ENCODE assay signal across 8 cellular contexts in the genomic region with DNA sequence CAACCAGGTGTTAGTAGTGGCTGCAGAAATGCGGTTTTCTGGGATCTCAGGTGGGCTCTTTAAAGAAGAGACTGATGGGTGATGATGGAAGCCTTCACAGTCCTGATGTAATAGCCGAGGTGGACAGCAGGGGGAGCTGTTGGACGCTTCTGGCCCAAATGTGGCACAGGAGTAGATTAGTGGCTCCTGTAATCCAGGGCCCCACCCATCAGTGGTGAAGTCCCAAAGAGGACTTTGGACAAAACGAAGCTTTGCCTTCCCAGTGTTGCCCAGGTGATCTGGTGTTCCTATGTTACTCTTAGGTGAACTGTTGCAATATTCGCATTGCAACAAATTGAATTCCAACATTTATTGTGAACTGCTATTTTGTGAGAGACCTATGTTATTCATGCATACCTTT. TPM values are rescaled to one million over a fixed set of nuclear protein-coding genes. Genes with fewer than 3 reads are reported as not detected.
DNase-seq lines count a peak whose midpoint lies in the region; ATAC-seq, FAIRE-seq and TF ChIP-seq lines count a peak whose summit lies in the region.

No MANE protein-coding gene starts in this region.

- FAIRE-seq in GM12892 (lab: Jason Lieb, UNC) = peak; percentile 88

- peak; percentile 78 for TF ChIP-seq CTCF in natural killer cell (IDR thresholded peaks at IDR 0.05)

- H3K4me1 Mint-ChIP-seq in activated CD8-positive, alpha-beta memory T cell treated with anti-CD3 and anti-CD28 coated beads, Interleukin-2, amount 10 ng/mL, durations not matched to agents 7 days and 5 days = peaks cover 17% of the 10 kb centered on the region
- peaks cover 5% of the 10 kb centered on the region in 2 donors for H3K4me1 Mint-ChIP-seq in natural killer cell

- H3K9me3 Mint-ChIP-seq in activated CD8-positive, alpha-beta memory T cell treated with anti-CD3 and anti-CD28 coated beads, Interleukin-2, amount 10 ng/mL, durations not matched to agents 7 days and 5 days (ENCODE audit: low read depth) = no peaks in the 10 kb centered on the region
- H3K9me3 Mint-ChIP-seq in natural killer cell = no peaks in the 10 kb centered on the region

- CTCF ChIA-PET in activated CD8-positive, alpha-beta memory T cell treated with anti-CD3 and anti-CD28 coated beads, Interleukin-2, amount 10 ng/mL, durations not matched to agents 7 days and 5 days (lab: Charles Lee) = interaction anchor here (0.7 to 3.0 kb wide), 17 partner anchors 8 to 822 kb away, joined by 3 to 16 read pairs (median 5); no protein-coding TSS in a partner anchor

- TF ChIP-seq POLR2A in GM12892 (IDR thresholded peaks at IDR 0.05; ENCODE audit: low read depth, low read length) (no peak), erythroblast (IDR thresholded peaks at IDR 0.05; ENCODE audit: low read length) (no peak)

- intact Hi-C loops in natural killer cell (cut with micrococcal nuclease) = loop anchor here (5.0 to 10.0 kb wide), 2 partner anchors 305 to 1967 kb away; no protein-coding TSS in a partner anchor

- DNase-seq in A172 (ENCODE audit: low spot score) (peak; percentile 62), GM12892 (ENCODE audit: insufficient read length) (no peak), NCI-H526 treated with DMSO at 0.1 percent for 48 hours (lab: John Stamatoyannopoulos, UW) (peak; percentile 33), erythroblast (lab: John Stamatoyannopoulos, UW) (peak; percentile 45 to 72), natural killer cell (peak; percentile 49)
- peak; percentile 72 for DNase-seq in activated CD8-positive, alpha-beta memory T cell treated with anti-CD3 and anti-CD28 coated beads, Interleukin-2, amount 10 ng/mL, durations not matched to agents 7 days and 5 days
- DNase-seq in stimulated activated naive CD4-positive, alpha-beta T cell treated with Interleukin-2 at 50 U/mL for 16 hours (lab: John Stamatoyannopoulos, UW) = peak; percentile 54

- H3K4me3 Mint-ChIP-seq in activated CD8-positive, alpha-beta memory T cell treated with anti-CD3 and anti-CD28 coated beads, Interleukin-2, amount 10 ng/mL, durations not matched to agents 7 days and 5 days = no peak overlapping the region
- no peak overlapping the region for H3K4me3 Mint-ChIP-seq in natural killer cell

- H3K27me3 Mint-ChIP-seq in activated CD8-positive, alpha-beta memory T cell treated with anti-CD3 and anti-CD28 coated beads, Interleukin-2, amount 10 ng/mL, durations not matched to agents 7 days and 5 days = peaks cover 23% of the 10 kb centered on the region
- peaks cover 13 to 45% of the 10 kb centered on the region in 2 donors for H3K27me3 Mint-ChIP-seq in natural killer cell (ENCODE audit: low read depth in 2 of 2)

- H3K36me3 Mint-ChIP-seq in activated CD8-positive, alpha-beta memory T cell treated with anti-CD3 and anti-CD28 coated beads, Interleukin-2, amount 10 ng/mL, durations not matched to agents 7 days and 5 days = no peaks in the 10 kb centered on the region
- H3K36me3 Mint-ChIP-seq in natural killer cell = no peaks in the 10 kb centered on the region

- H3K27ac Mint-ChIP-seq in activated CD8-positive, alpha-beta memory T cell treated with anti-CD3 and anti-CD28 coated beads, Interleukin-2, amount 10 ng/mL, durations not matched to agents 7 days and 5 days = no peak overlapping the region
- H3K27ac Mint-ChIP-seq in natural killer cell = no peak overlapping the region

- no peak for ATAC-seq in activated CD8-positive, alpha-beta memory T cell treated with anti-CD3 and anti-CD28 coated beads, Interleukin-2, amount 10 ng/mL, durations not matched to agents 7 days and 5 days
- ATAC-seq in natural killer cell (peak in 2 of 3 donors; percentile 47 to 61), HG03439 (IDR thresholded peaks at IDR 0.05; ENCODE audit: unreplicated experiment) (no peak)

RNA-seq across cellular contexts. Expression of a gene that starts 31.8 kb away (rescaled TPM):
- total RNA-seq in A172 (2014; rRNA removed; shearing (Covaris generic)) = 3.2 and 4.3 TPM in 2 replicates
- not detected for polyA plus RNA-seq in GM12892 (2012; ENCODE audit: missing spikeins)
- total RNA-seq in activated CD8-positive, alpha-beta memory T cell treated with anti-CD3 and anti-CD28 coated beads, Interleukin-2, amount 10 ng/mL, durations not matched to agents 7 days and 5 days = not detected
- total RNA-seq in natural killer cell = not detected

Comparison
In these comparisons a context has a peak if more than half of its experiments do, and no peak if none do; other contexts are left out.
1. ATAC-seq: peak in natural killer cell (2 of 3); none in activated CD8-positive, alpha-beta memory T cell treated with anti-CD3 and anti-CD28 coated beads, Interleukin-2, amount 10 ng/mL, durations not matched to agents 7 days and 5 days (single experiment) and HG03439 (single experiment).